ENCODE assay signal across 8 cellular contexts in genomic region chr10:94963901-94964300, GRCh38.
DNase-seq lines count a peak whose midpoint lies in the region; ATAC-seq and TF ChIP-seq lines count a peak whose summit lies in the region.

No MANE protein-coding gene starts in this region.

- ATAC-seq in GM18861 (IDR thresholded peaks at IDR 0.05; ENCODE audit: unreplicated experiment) = peak; percentile 83

- peak; percentile 43 for TF ChIP-seq CTCF in AG09309 (IDR thresholded peaks at IDR 0.05; ENCODE audit: control insufficient read depth, insufficient read depth, low read depth, low read length, missing control alignments)
- peak; percentile 57 for TF ChIP-seq CTCF in RWPE1 (conservative IDR thresholded peaks at IDR 0.05; ENCODE audit: low read depth)
- no peak for TF ChIP-seq CTCF in coronary artery (IDR thresholded peaks at IDR 0.05)

- POLR2A ChIA-PET in RWPE1 (lab: Yijun Ruan, JAX; ENCODE audit: low non-redundant PET) = no interaction called here

- CTCF ChIA-PET in RWPE1 (lab: Yijun Ruan, JAX) = interaction anchor here (0.5 to 1.8 kb wide), 9 partner anchors 10 to 1438 kb away, joined by 3 to 6 read pairs (median 4); no protein-coding TSS in a partner anchor

- H3K27ac ChIP-seq in RWPE1 (no peak overlapping the region), coronary artery (no peak overlapping the region)

- H3K4me3 ChIP-seq in AG09309 (ENCODE audit: control insufficient read depth, low read depth, low read length) (no peak overlapping the region), skeletal muscle cell (ENCODE audit: low read depth, low read length) (no peak overlapping the region), coronary artery (no peak overlapping the region)

- no peak for DNase-seq in AG09309 (ENCODE audit: low read depth)
- peak; percentile 3 for DNase-seq in HK-2 (ENCODE audit: unreplicated experiment)
- peak; percentile 26 for DNase-seq in RWPE1 (ENCODE audit: low spot score)
- DNase-seq in fibroblast of the conjunctiva (ENCODE audit: low read depth) = peak; percentile 2
- DNase-seq in skeletal muscle cell (ENCODE audit: low read depth) = peak; percentile 2
- no peak for DNase-seq in GM19240 (ENCODE audit: insufficient read length, low spot score)
- DNase-seq in coronary artery (ENCODE audit: low spot score) = no peak

Comparison
In these comparisons a context has a peak if more than half of its experiments do, and no peak if none do; other contexts are left out.
1. DNase-seq: peak in HK-2 (single experiment), RWPE1 (single experiment), fibroblast of the conjunctiva (single experiment) and skeletal muscle cell (single experiment); none in AG09309 (single experiment), GM19240 (single experiment) and coronary artery (single experiment).